Comparison of ENCODE assay signal across 8 cellular contexts in genomic region chr6:82248233-82248735, GRCh38. TPM values are rescaled to one million over a fixed set of nuclear protein-coding genes. Genes with fewer than 3 reads are reported as not detected.
DNase-seq lines count a peak whose midpoint lies in the region; ATAC-seq, FAIRE-seq and TF ChIP-seq lines count a peak whose summit lies in the region.

No MANE protein-coding gene starts in this region.

- peaks cover 0 to 10% of the 10 kb centered on the region in 2 experiments; a peak in 2 of 5 replicates for H3K36me3 ChIP-seq in HepG2 (replicated peaks in 1 of 2; ENCODE audit: control insufficient read depth in 1 of 2, insufficient read depth in 2 of 2, low read length in 2 of 2)
- H3K36me3 ChIP-seq in thoracic aorta, result no peaks in the 10 kb centered on the region

- H3K4me3 ChIP-seq in cardiac fibroblast (replicated peaks in 1 of 2; ENCODE audit: low read depth in 2 of 2, low read length in 2 of 2) (peak overlapping the region; percentile 83 to 87), HepG2 (replicated peaks in 1 of 3; ENCODE audit: insufficient read depth in 1 of 3, low read depth in 2 of 3, low read length in 3 of 3) (peak overlapping the region; percentile 73 to 87 (median 83)), thoracic aorta (peak overlapping the region; percentile 86)

- peaks cover 26% of the 10 kb centered on the region for H4K20me1 ChIP-seq in HepG2 (ENCODE audit: insufficient read depth, low read length)

- H3K4me1 ChIP-seq in HepG2 (ENCODE audit: insufficient read depth, low read length) (peaks cover 43% of the 10 kb centered on the region), thoracic aorta (ENCODE audit: control insufficient read depth in 1 of 2, low read depth in 2 of 2) (peaks cover 32 to 36% of the 10 kb centered on the region in 2 donors)

- CTCF ChIA-PET in HepG2 (lab: Yijun Ruan, JAX; ENCODE audit: low intra/inter-chr PET ratio, low total read pairs), result no interaction called here

- WGBS in HepG2 (ENCODE audit: low lambda C conversion rate), result 0% methylated on average over 10 of the region's 11 CpGs

- in situ Hi-C loops in HepG2 (cut with HindIII; ENCODE audit: extremely low pct_ligation_motif_present, low pct_unique_long_range_greater_than_20kb), result loop anchor here (5.0 to 25.0 kb wide), 2 partner anchors 819 to 939 kb away; partner anchors contain the start of genes DOP1A, PGM3, RWDD2A and UBE3D

- TF ChIP-seq CTCF in cardiac fibroblast (IDR thresholded peaks at IDR 0.05; ENCODE audit: low read depth, low read length), result no peak
- TF ChIP-seq CTCF in HepG2 (CRISPR knock-in tag; IDR thresholded peaks at IDR 0.05), result no peak
- no peak for TF ChIP-seq CTCF in thoracic aorta (IDR thresholded peaks at IDR 0.05)

- TF ChIP-seq EP300 in HepG2 (IDR thresholded peaks at IDR 0.05; ENCODE audit: low read depth in 2 of 2, low read length in 2 of 2) (peak in 1 of 2 experiments; percentile 18; a peak in 1 of 4 replicates), HepG2 (CRISPR knock-in tag; IDR thresholded peaks at IDR 0.05; ENCODE audit: borderline replicate concordance) (no peak)

- H3K27me3 ChIP-seq in HepG2 (ENCODE audit: control insufficient read depth in 1 of 2, insufficient read depth in 2 of 2, low read length in 2 of 2) (no peaks in the 10 kb centered on the region; a peak in 1 of 5 replicates), thoracic aorta (replicated peaks; ENCODE audit: insufficient read depth) (no peaks in the 10 kb centered on the region)

- peak; percentile 54 for ATAC-seq in GM18498 (IDR thresholded peaks at IDR 0.05; ENCODE audit: unreplicated experiment)
- peak; percentile 27 for ATAC-seq in HG02884 (IDR thresholded peaks at IDR 0.05; ENCODE audit: unreplicated experiment)
- peak; percentile 74 for ATAC-seq in HepG2
- peak; percentile 44 for ATAC-seq in thoracic aorta (ENCODE audit: insufficient number of reproducible peaks, low FRiP score, low read depth)

- H3K4me2 ChIP-seq in HepG2 (ENCODE audit: low read depth, low read length), result peak overlapping the region; percentile 99

- POLR2A ChIA-PET in HepG2 (lab: Yijun Ruan, JAX), result interaction anchor here (0.7 to 3.9 kb wide), 11 partner anchors 9 to 945 kb away, joined by 3 to 43 read pairs (median 4); partner anchors contain the start of genes DOP1A, PGM3, RWDD2A and TENT5A

- H3K79me2 ChIP-seq in HepG2 (ENCODE audit: insufficient read depth, low read length), result peaks cover 38% of the 10 kb centered on the region

- peak; percentile 57 to 80 for TF ChIP-seq POLR2A in HepG2 (IDR thresholded peaks at IDR 0.05; ENCODE audit: insufficient read depth in 1 of 2, low read depth in 2 of 2, low read length in 2 of 2)

- BruUV-seq in HepG2 (replicated peaks; lab: Mats Ljungman, UMichigan), result TSS peak; percentile 88

- TF ChIP-seq RAD21 in HepG2 (CRISPR knock-in tag; IDR thresholded peaks at IDR 0.05), result no peak

- intact Hi-C loops in HepG2 (cut with micrococcal nuclease; ENCODE audit: unreplicated experiment), result loop anchor here (5.0 to 10.0 kb wide), 5 partner anchors 163 to 944 kb away; partner anchors contain the start of genes DOP1A, PGM3, RWDD2A and UBE3D

- peak overlapping the region; percentile 98 for H3K9ac ChIP-seq in HepG2 (ENCODE audit: insufficient read depth, low read depth, low read length)

- DNase-seq in AG20443 (ENCODE audit: low spot score) (peak; percentile 72), NCI-H69 (lab: John Stamatoyannopoulos, UW) (peak; percentile 42), cardiac fibroblast (ENCODE audit: low read depth in 2 of 2) (peak; percentile 33 to 73), HepG2 (ENCODE audit: low spot score) (peak; percentile 90), thoracic aorta (ENCODE audit: low spot score) (no peak), germinal center (ENCODE audit: low spot score) (no peak)

- no peaks in the 10 kb centered on the region for H3K9me3 ChIP-seq in HepG2 (ENCODE audit: low read length)
- H3K9me3 ChIP-seq in thoracic aorta, result no peaks in the 10 kb centered on the region

- H3K27ac ChIP-seq in HepG2 (ENCODE audit: extremely low read length, insufficient read depth, low read length), result peak overlapping the region; percentile 100
- H3K27ac ChIP-seq in thoracic aorta, result peak overlapping the region; percentile 88 to 90

- H2AFZ ChIP-seq in HepG2 (ENCODE audit: low read length), result peak overlapping the region; percentile 45

- FAIRE-seq in HepG2 (lab: Jason Lieb, UNC), result peak; percentile 39

TF ChIP-seq in HepG2, 621 proteins besides CTCF, POLR2A, EP300 and RAD21 (continues in another document):
- TF ChIP-seq HOXA5 (CRISPR knock-in tag; IDR thresholded peaks at IDR 0.05) (peak; percentile 72; the same call in 1 of the 2 replicates), ZNF331 (CRISPR knock-in tag; IDR thresholded peaks at IDR 0.05) (0 out of 2 replicates have a peak, but pooled peaks have one; percentile 19), ZNF543 (CRISPR knock-in tag; IDR thresholded peaks at IDR 0.05) (no peak), ZNF30 (CRISPR knock-in tag; IDR thresholded peaks at IDR 0.05) (no peak), POGK (CRISPR knock-in tag; conservative IDR thresholded peaks at IDR 0.05) (no peak), HNRNPK (IDR thresholded peaks at IDR 0.05; ENCODE audit: low read depth, low read length, poor library complexity, severe bottlenecking) (no peak), ZNF230 (CRISPR knock-in tag; IDR thresholded peaks at IDR 0.05) (0 out of 2 replicates have a peak, but pooled peaks have one; percentile 48), ZNF710 (CRISPR knock-in tag; IDR thresholded peaks at IDR 0.05; ENCODE audit: borderline replicate concordance) (no peak)
- TF ChIP-seq, protein P1, sequence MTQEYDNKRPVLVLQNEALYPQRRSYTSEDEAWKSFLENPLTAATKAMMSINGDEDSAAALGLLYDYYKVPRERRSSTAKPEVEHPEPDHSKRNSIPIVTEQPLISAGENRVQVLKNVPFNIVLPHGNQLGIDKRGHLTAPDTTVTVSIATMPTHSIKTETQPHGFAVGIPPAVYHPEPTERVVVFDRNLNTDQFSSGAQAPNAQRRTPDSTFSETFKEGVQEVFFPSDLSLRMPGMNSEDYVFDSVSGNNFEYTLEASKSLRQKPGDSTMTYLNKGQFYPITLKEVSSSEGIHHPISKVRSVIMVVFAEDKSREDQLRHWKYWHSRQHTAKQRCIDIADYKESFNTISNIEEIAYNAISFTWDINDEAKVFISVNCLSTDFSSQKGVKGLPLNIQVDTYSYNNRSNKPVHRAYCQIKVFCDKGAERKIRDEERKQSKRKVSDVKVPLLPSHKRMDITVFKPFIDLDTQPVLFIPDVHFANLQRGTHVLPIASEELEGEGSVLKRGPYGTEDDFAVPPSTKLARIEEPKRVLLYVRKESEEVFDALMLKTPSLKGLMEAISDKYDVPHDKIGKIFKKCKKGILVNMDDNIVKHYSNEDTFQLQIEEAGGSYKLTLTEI (CRISPR knock-in tag; conservative IDR thresholded peaks at IDR 0.05), result no peak

RNA-seq across cellular contexts. Expression of gene IBTK, which starts 0.7 kb away (rescaled TPM):
- total RNA-seq in HepG2 (2016; rRNA removed; fragmentation: Illumina TruSeq; extraction: Trizol), result 60.0 and 94.7 TPM in 2 replicates
- 24.2 and 28.4 TPM in 2 replicates for total RNA-seq in HepG2 (2016; cell fraction: cytosol; rRNA removed; fragmentation: Illumina TruSeq; extraction: Trizol; ENCODE audit: low read depth)
- 58.7 and 90.4 TPM in 2 replicates for total RNA-seq in HepG2 (2016; cell fraction: insoluble cytoplasmic fraction; rRNA removed; fragmentation: Illumina TruSeq; extraction: Trizol)
- total RNA-seq in HepG2 (2016; cell fraction: membrane; rRNA removed; fragmentation: Illumina TruSeq; extraction: Trizol), result 24.1 and 28.8 TPM in 2 replicates
- 62.4 and 63.5 TPM in 2 replicates for total RNA-seq in HepG2 (2016; cell fraction: nucleus; rRNA removed; fragmentation: Illumina TruSeq; extraction: Trizol)
- polyA plus RNA-seq in HepG2 (2011; rRNA removed), result 17.8 and 23.8 TPM in 2 replicates
- polyA plus RNA-seq in HepG2 (2011; cell fraction: cytosol; rRNA removed), result 8.1 and 13.4 TPM in 2 replicates
- polyA plus RNA-seq in HepG2 (2011; cell fraction: nucleus; rRNA removed), result 10.4 and 13.5 TPM in 2 replicates
- 22.7 and 25.3 TPM in 2 replicates for polyA plus RNA-seq in HepG2 (2012)
- polyA plus RNA-seq in HepG2 (2016; cell fraction: cytosol; fragmentation: Illumina TruSeq; extraction: Trizol; ENCODE audit: low read depth), result 2.3 and 2.6 TPM in 2 replicates
- polyA plus RNA-seq in HepG2 (2016; cell fraction: insoluble cytoplasmic fraction; fragmentation: Illumina TruSeq; extraction: Trizol; ENCODE audit: low read depth), result 46.7 and 54.0 TPM in 2 replicates
- 7.3 and 8.6 TPM in 2 replicates for polyA plus RNA-seq in HepG2 (2016; cell fraction: membrane; fragmentation: Illumina TruSeq; extraction: Trizol; ENCODE audit: low read depth)
- polyA plus RNA-seq in HepG2 (2016; cell fraction: nucleus; fragmentation: Illumina TruSeq; extraction: Trizol; ENCODE audit: insufficient read depth, low read depth), result 45.7 and 47.5 TPM in 2 replicates
- 35.3 and 36.2 TPM in 2 replicates for polyA minus RNA-seq in HepG2 (2011; rRNA and poly(A)+ RNA removed; ENCODE audit: low replicate concordance)
- 36.4 and 42.9 TPM in 2 replicates for polyA minus RNA-seq in HepG2 (2011; cell fraction: cytosol; rRNA and poly(A)+ RNA removed)
- polyA minus RNA-seq in HepG2 (2011; cell fraction: nucleus; rRNA and poly(A)+ RNA removed), result 123 TPM in 2 replicates
- total RNA-seq in thoracic aorta, result 10 to 100 TPM; 18.1 to 36.8 TPM

Comparison
In these comparisons a context has a peak if more than half of its experiments do, and no peak if none do; other contexts are left out.
1. DNase-seq: peak in AG20443 (single experiment), NCI-H69 (single experiment), cardiac fibroblast (2 of 2) and HepG2 (single experiment); none in thoracic aorta (single experiment) and germinal center (single experiment).
2. Peak in every context shown above with its lines, with median percentiles within 50 percentile points of each other: ATAC-seq and H3K4me3 ChIP-seq.